ENCODE assay signal across 8 cellular contexts in the genomic region with DNA sequence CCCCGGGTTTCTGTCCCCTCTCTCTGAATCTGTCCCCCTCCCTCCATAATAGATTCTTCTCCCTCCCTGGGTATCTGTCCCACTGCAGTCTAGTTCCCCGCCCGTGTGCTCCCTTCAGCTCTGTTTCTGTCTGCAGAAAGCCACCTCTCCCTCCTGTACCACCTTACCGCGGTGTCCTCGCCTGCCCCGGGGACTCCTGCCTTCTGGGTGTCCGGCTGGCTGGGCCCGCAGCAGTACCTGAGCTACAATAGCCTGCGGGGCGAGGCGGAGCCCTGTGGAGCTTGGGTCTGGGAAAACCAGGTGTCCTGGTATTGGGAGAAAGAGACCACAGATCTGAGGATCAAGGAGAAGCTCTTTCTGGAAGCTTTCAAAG. TPM values are rescaled to one million over a fixed set of nuclear protein-coding genes. Genes with fewer than 3 reads are reported as not detected.
DNase-seq lines count a peak whose midpoint lies in the region; ATAC-seq and TF ChIP-seq lines count a peak whose summit lies in the region.

No MANE protein-coding gene starts in this region.

- H3K9me3 Mint-ChIP-seq in T-helper 2 cell treated with Interferon-gamma antibody and Interleukin-4, amounts not matched to agents 5 μg/mL and 100 μg/mL, for 36 hours: no peaks in the 10 kb centered on the region
- H3K9me3 Mint-ChIP-seq in activated naive CD8-positive, alpha-beta T cell (ENCODE audit: low read depth): no peaks in the 10 kb centered on the region

- H3K4me1 Mint-ChIP-seq in T-helper 2 cell treated with Interferon-gamma antibody and Interleukin-4, amounts not matched to agents 5 μg/mL and 100 μg/mL, for 36 hours (ENCODE audit: low read depth): peaks cover 19% of the 10 kb centered on the region
- H3K4me1 Mint-ChIP-seq in activated naive CD8-positive, alpha-beta T cell (ENCODE audit: low read depth): peaks cover 26% of the 10 kb centered on the region

- H3K27me3 Mint-ChIP-seq in T-helper 2 cell treated with Interferon-gamma antibody and Interleukin-4, amounts not matched to agents 5 μg/mL and 100 μg/mL, for 36 hours (ENCODE audit: low read depth): peaks cover 16% of the 10 kb centered on the region
- no peaks in the 10 kb centered on the region for H3K27me3 Mint-ChIP-seq in activated naive CD8-positive, alpha-beta T cell

- H3K4me3 ChIP-seq in left lung: peak overlapping the region; percentile 72 to 74

- no peak for TF ChIP-seq CTCF in left lung (IDR thresholded peaks at IDR 0.05)

- H3K36me3 ChIP-seq in left lung: peaks cover 0 to 10% of the 10 kb centered on the region in 2 donors

- H3K27ac ChIP-seq in left lung: peak overlapping the region; percentile 91
- H3K27ac ChIP-seq in temporal lobe (ENCODE audit: low read depth, low read length): peak overlapping the region; percentile 27

- no peaks in the 10 kb centered on the region for H3K36me3 Mint-ChIP-seq in T-helper 2 cell treated with Interferon-gamma antibody and Interleukin-4, amounts not matched to agents 5 μg/mL and 100 μg/mL, for 36 hours (ENCODE audit: low read depth)
- H3K36me3 Mint-ChIP-seq in activated naive CD8-positive, alpha-beta T cell: peaks cover 4% of the 10 kb centered on the region

- intact Hi-C loops in left lung (cut with DNase I): no loop called here

- H3K4me3 Mint-ChIP-seq in T-helper 2 cell treated with Interferon-gamma antibody and Interleukin-4, amounts not matched to agents 5 μg/mL and 100 μg/mL, for 36 hours: peak overlapping the region; percentile 74
- peak overlapping the region; percentile 81 for H3K4me3 Mint-ChIP-seq in activated naive CD8-positive, alpha-beta T cell

- peak; percentile 5 for ATAC-seq in left lung
- ATAC-seq in GM18498 (IDR thresholded peaks at IDR 0.05; ENCODE audit: unreplicated experiment): no peak
- ATAC-seq in HG03108 (IDR thresholded peaks at IDR 0.05; ENCODE audit: unreplicated experiment): no peak

- no peaks in the 10 kb centered on the region for H3K9me3 ChIP-seq in left lung

- peaks cover 0 to 59% of the 10 kb centered on the region in 2 donors for H3K4me1 ChIP-seq in left lung

- H3K27me3 ChIP-seq in left lung: no peaks in the 10 kb centered on the region

- H3K27ac Mint-ChIP-seq in T-helper 2 cell treated with Interferon-gamma antibody and Interleukin-4, amounts not matched to agents 5 μg/mL and 100 μg/mL, for 36 hours: peak overlapping the region; percentile 32
- peak overlapping the region; percentile 54 for H3K27ac Mint-ChIP-seq in activated naive CD8-positive, alpha-beta T cell

- no peak for DNase-seq in T-helper 2 cell treated with Interferon-gamma antibody and Interleukin-4, amounts not matched to agents 5 μg/mL and 100 μg/mL, for 36 hours (ENCODE audit: low spot score)
- DNase-seq in T-helper 2 cell: no peak
- DNase-seq in left lung: peak in 1 of 2 donors; percentile 81
- no peak for DNase-seq in LoVo (ENCODE audit: low spot score)

RNA-seq across cellular contexts. Expression of gene FCGRT, which starts 1.3 kb away (rescaled TPM):
- total RNA-seq in left lung: 100 to 1,000 TPM; 283 to 288 TPM
- total RNA-seq in temporal lobe: 16.2 TPM

RNA-seq across cellular contexts. Expression of gene RCN3, which starts 14.1 kb away (rescaled TPM):
- 10 to 100 TPM; 55.4 to 65.3 TPM for total RNA-seq in left lung
- 2.5 TPM for total RNA-seq in temporal lobe

RNA-seq across cellular contexts. Expression of gene RPS11, which starts 17.5 kb away (rescaled TPM):
- 1,000 to 10,000 TPM; 1,463 to 1,657 TPM for total RNA-seq in left lung
- total RNA-seq in temporal lobe: 4,583 TPM

RNA-seq across cellular contexts. Expression of gene RPL13A, which starts 26.3 kb away (rescaled TPM):
- 1,000 to 10,000 TPM; 1,924 to 2,053 TPM for total RNA-seq in left lung
- total RNA-seq in temporal lobe: 1,467 TPM

RNA-seq across cellular contexts. Expression of gene FLT3LG, which starts 39.7 kb away (rescaled TPM):
- 10 to 100 TPM in 1 of 2 donors, 1 to 10 TPM in 1; 6.8 to 10.1 TPM for total RNA-seq in left lung
- total RNA-seq in temporal lobe: 0.25 TPM

Comparison
In these comparisons a context has a peak if more than half of its experiments do, and no peak if none do; other contexts are left out.
1. RNA of gene FCGRT, which starts 1.3 kb away (total RNA-seq): 283 to 288 TPM in left lung; 16.2 TPM in temporal lobe (single experiment); every median in the first group is over 10 times any median in the second.
2. RNA of gene RCN3, which starts 14.1 kb away (total RNA-seq): 55.4 to 65.3 TPM in left lung; 2.5 TPM in temporal lobe (single experiment); every median in the first group is over 10 times any median in the second.